21 cellular contexts compared by ENCODE assay signal in the genomic region with DNA sequence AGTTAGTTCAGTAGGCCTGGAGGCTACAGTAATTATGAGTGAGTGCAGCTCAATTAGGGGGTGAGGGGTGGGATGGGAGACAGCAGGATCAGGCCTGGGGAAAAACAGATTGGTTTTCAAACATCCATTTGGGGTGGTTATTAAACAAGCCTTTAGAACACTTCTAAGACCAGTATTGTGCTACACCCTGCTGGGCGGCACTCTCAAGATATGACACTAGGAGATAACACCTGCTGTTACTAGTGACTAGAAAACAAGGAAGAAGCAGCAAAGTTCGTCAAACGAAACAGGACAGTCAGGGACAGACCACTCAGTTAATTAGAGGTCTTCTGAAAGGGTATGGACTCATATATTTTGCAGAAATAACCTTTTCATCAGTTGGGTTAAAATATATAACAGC.
A peak's percentile ranks its signal among the peaks of the same experiment; 100 is the strongest.
DNase-seq lines count a peak whose midpoint lies in the region; ATAC-seq, FAIRE-seq and TF ChIP-seq lines count a peak whose summit lies in the region.
"Had no signal": no experiment of that assay in that cellular context is flagged by ENCODE, and none has a peak within 500 bp of the region (broad histone marks: within the 10 kb centered on the region; RNA-seq: fewer than 3 reads in every experiment).

No MANE protein-coding gene starts in this region.

- no peak overlapping the region for H3K27ac ChIP-seq in HepG2 (ENCODE audit: extremely low read length, insufficient read depth, low read length)
- H3K27ac ChIP-seq: BLaER1, spleen, upper lobe of left lung had no signal

- no peak for TF ChIP-seq POLR2A in HepG2 (IDR thresholded peaks at IDR 0.05; ENCODE audit: insufficient read depth in 1 of 2, low read depth in 2 of 2, low read length in 2 of 2)

- H3K9me3 ChIP-seq in HepG2 (ENCODE audit: low read length) = no peaks in the 10 kb centered on the region
- H3K9me3 ChIP-seq: BLaER1, spleen, upper lobe of left lung had no signal

- H3K27me3 Mint-ChIP-seq in Calu3 (ENCODE audit: unreplicated experiment) = no peaks in the 10 kb centered on the region
- H3K27me3 Mint-ChIP-seq: activated CD4-positive, alpha-beta T cell treated with anti-CD3 and anti-CD28 coated beads, Interleukin-2, amount 10 ng/mL, durations not matched to agents 7 days and 5 days had no signal

- H3K9ac ChIP-seq in HepG2 (ENCODE audit: insufficient read depth, low read depth, low read length) = no peak overlapping the region
- H3K9ac ChIP-seq: BLaER1 had no signal

- no peak overlapping the region for H2AFZ ChIP-seq in HepG2 (ENCODE audit: low read length)

- POLR2A ChIA-PET in HepG2 (lab: Yijun Ruan, JAX) = no interaction called here

- no peak overlapping the region for H3K4me3 ChIP-seq in HepG2 (replicated peaks in 1 of 3; ENCODE audit: insufficient read depth in 1 of 3, low read depth in 2 of 3, low read length in 3 of 3)
- H3K4me3 ChIP-seq: BLaER1, lung, spleen, upper lobe of left lung had no signal

- H3K9me3 Mint-ChIP-seq in Calu3 (ENCODE audit: low read depth, unreplicated experiment) = no peaks in the 10 kb centered on the region
- H3K9me3 Mint-ChIP-seq: natural killer cell had no signal

- H3K27me3 ChIP-seq in HepG2 (ENCODE audit: control insufficient read depth in 1 of 2, insufficient read depth in 2 of 2, low read length in 2 of 2) = peaks cover 0 to 2% of the 10 kb centered on the region in 2 experiments; a peak in 1 of 5 replicates
- H3K27me3 ChIP-seq: BLaER1, spleen, upper lobe of left lung had no signal

- no peak for TF ChIP-seq RAD21 in HepG2 (CRISPR knock-in tag; IDR thresholded peaks at IDR 0.05)

- no peaks in the 10 kb centered on the region for H3K4me1 ChIP-seq in HepG2 (ENCODE audit: insufficient read depth, low read length)
- H3K4me1 ChIP-seq: BLaER1, upper lobe of left lung had no signal

- H3K36me3 Mint-ChIP-seq in Calu3 (ENCODE audit: insufficient read depth, unreplicated experiment) = no peaks in the 10 kb centered on the region
- H3K36me3 Mint-ChIP-seq: brain, natural killer cell had no signal

- H3K4me1 Mint-ChIP-seq in Calu3 (ENCODE audit: low read depth, unreplicated experiment) = no peaks in the 10 kb centered on the region
- H3K4me1 Mint-ChIP-seq: activated CD4-positive, alpha-beta T cell treated with anti-CD3 and anti-CD28 coated beads, Interleukin-2, amount 10 ng/mL, durations not matched to agents 7 days and 5 days; natural killer cell had no signal

- no peak for FAIRE-seq in HepG2 (lab: Jason Lieb, UNC)

- no peaks in the 10 kb centered on the region for H3K36me3 ChIP-seq in HepG2 (replicated peaks in 1 of 2; ENCODE audit: control insufficient read depth in 1 of 2, insufficient read depth in 2 of 2, low read length in 2 of 2)
- H3K36me3 ChIP-seq: BLaER1, spleen, upper lobe of left lung had no signal

- intact Hi-C loops in left colon (cut with DNase I, micrococcal nuclease) (no loop called here), Calu3 (cut with micrococcal nuclease; ENCODE audit: unreplicated experiment) (no loop called here), HepG2 (cut with micrococcal nuclease; ENCODE audit: unreplicated experiment) (no loop called here)

- 6% methylated on average over 3 of the region's 3 CpGs for WGBS in HepG2 (ENCODE audit: low lambda C conversion rate)

- DNase-seq in GM13977 (ENCODE audit: low spot score) = no peak
- peak; percentile 39 to 75 for DNase-seq in NCI-H524 (lab: John Stamatoyannopoulos, UW)
- peak; percentile 33 to 53 for DNase-seq in left colon
- DNase-seq in NCI-H526 treated with DMSO at 0.1 percent for 48 hours (lab: John Stamatoyannopoulos, UW) = no peak
- no peak for DNase-seq in Calu3
- DNase-seq in HepG2 (ENCODE audit: low spot score) = no peak
- DNase-seq: activated CD4-positive, alpha-beta T cell treated with anti-CD3 and anti-CD28 coated beads, Interleukin-2, amount 10 ng/mL, durations not matched to agents 7 days and 5 days; natural killer cell; NCI-H1048; NCI-H2171 treated with DMSO at 0.1 percent for 48 hours; SHP77; spleen; stimulated activated naive CD4-positive, alpha-beta T cell; upper lobe of left lung had no signal

- H4K20me1 ChIP-seq in HepG2 (ENCODE audit: insufficient read depth, low read length) = no peaks in the 10 kb centered on the region
- H4K20me1 ChIP-seq: BLaER1 had no signal

- TF ChIP-seq EP300 in HepG2 (IDR thresholded peaks at IDR 0.05; ENCODE audit: low read depth in 2 of 2, low read length in 2 of 2) (no peak), HepG2 (CRISPR knock-in tag; IDR thresholded peaks at IDR 0.05; ENCODE audit: borderline replicate concordance) (no peak)

- no peaks in the 10 kb centered on the region for H3K79me2 ChIP-seq in HepG2 (ENCODE audit: insufficient read depth, low read length)

- in situ Hi-C loops in GM13977 (cut with MboI; ENCODE audit: low pct_unique_long_range_greater_than_20kb, low sequenced_read_pairs, unreplicated experiment) = no loop called here
- in situ Hi-C loops in HepG2 (cut with HindIII; ENCODE audit: extremely low pct_ligation_motif_present, low pct_unique_long_range_greater_than_20kb) = no loop called here

- H3K27ac Mint-ChIP-seq in Calu3 (ENCODE audit: unreplicated experiment) = no peak overlapping the region
- H3K27ac Mint-ChIP-seq: activated CD4-positive, alpha-beta T cell treated with anti-CD3 and anti-CD28 coated beads, Interleukin-2, amount 10 ng/mL, durations not matched to agents 7 days and 5 days; activated naive CD4-positive, alpha-beta T cell treated with anti-CD3 and anti-CD28 coated beads, Interleukin-2, amount 50 U/mL, for 72 hours; brain; natural killer cell had no signal

- H3K4me3 Mint-ChIP-seq in Calu3 (ENCODE audit: low read depth, unreplicated experiment) = no peak overlapping the region
- H3K4me3 Mint-ChIP-seq: activated CD4-positive, alpha-beta T cell treated with anti-CD3 and anti-CD28 coated beads, Interleukin-2, amount 10 ng/mL, durations not matched to agents 7 days and 5 days; brain; natural killer cell had no signal

- ATAC-seq in GM21619 (IDR thresholded peaks at IDR 0.05; ENCODE audit: unreplicated experiment) = peak; percentile 54
- peak; percentile 95 for ATAC-seq in left colon
- no peak for ATAC-seq in HG02970 (IDR thresholded peaks at IDR 0.05; ENCODE audit: low FRiP score, unreplicated experiment)
- ATAC-seq in HepG2 = no peak
- ATAC-seq: activated naive CD4-positive, alpha-beta T cell treated with anti-CD3 and anti-CD28 coated beads, Interleukin-2, amount 50 U/mL, for 72 hours; HCT116; natural killer cell had no signal

- H3K4me2 ChIP-seq in HepG2 (ENCODE audit: low read depth, low read length) = no peak overlapping the region
- H3K4me2 ChIP-seq: BLaER1 had no signal

- BruUV-seq in Calu3 (replicated peaks; lab: Mats Ljungman, UMichigan) (no TSS peak), HepG2 (replicated peaks; lab: Mats Ljungman, UMichigan) (no TSS peak)

- TF ChIP-seq CTCF in GM13977 (IDR thresholded peaks at IDR 0.05; ENCODE audit: extremely low read depth, insufficient read depth, missing control alignments) = peak; percentile 26
- no peak for TF ChIP-seq CTCF in Calu3 (IDR thresholded peaks at IDR 0.05; ENCODE audit: unreplicated experiment)
- TF ChIP-seq CTCF in HepG2 (CRISPR knock-in tag; IDR thresholded peaks at IDR 0.05) = no peak

- CTCF ChIA-PET in Calu3 (lab: Charles Lee) = no interaction called here
- CTCF ChIA-PET in HepG2 (lab: Yijun Ruan, JAX; ENCODE audit: low intra/inter-chr PET ratio, low total read pairs) = no interaction called here

TF ChIP-seq in HepG2, 621 proteins besides CTCF, POLR2A, EP300 and RAD21:
- no peak for TF ChIP-seq ZNF430 (CRISPR knock-in tag; IDR thresholded peaks at IDR 0.05)
- no peak for TF ChIP-seq GATA4 (IDR thresholded peaks at IDR 0.05; ENCODE audit: borderline replicate concordance, low read depth)
- TF ChIP-seq, protein P1, sequence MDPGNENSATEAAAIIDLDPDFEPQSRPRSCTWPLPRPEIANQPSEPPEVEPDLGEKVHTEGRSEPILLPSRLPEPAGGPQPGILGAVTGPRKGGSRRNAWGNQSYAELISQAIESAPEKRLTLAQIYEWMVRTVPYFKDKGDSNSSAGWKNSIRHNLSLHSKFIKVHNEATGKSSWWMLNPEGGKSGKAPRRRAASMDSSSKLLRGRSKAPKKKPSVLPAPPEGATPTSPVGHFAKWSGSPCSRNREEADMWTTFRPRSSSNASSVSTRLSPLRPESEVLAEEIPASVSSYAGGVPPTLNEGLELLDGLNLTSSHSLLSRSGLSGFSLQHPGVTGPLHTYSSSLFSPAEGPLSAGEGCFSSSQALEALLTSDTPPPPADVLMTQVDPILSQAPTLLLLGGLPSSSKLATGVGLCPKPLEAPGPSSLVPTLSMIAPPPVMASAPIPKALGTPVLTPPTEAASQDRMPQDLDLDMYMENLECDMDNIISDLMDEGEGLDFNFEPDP (CRISPR knock-in tag; conservative IDR thresholded peaks at IDR 0.05) = no peak
- TF ChIP-seq ZNF629 (CRISPR knock-in tag; conservative IDR thresholded peaks at IDR 0.05) = no peak
- TF ChIP-seq NFE2L1 (CRISPR knock-in tag; IDR thresholded peaks at IDR 0.05; ENCODE audit: borderline replicate concordance) = no peak
- no peak for TF ChIP-seq FOXM1 (CRISPR knock-in tag; IDR thresholded peaks at IDR 0.05)
- TF ChIP-seq SRY (CRISPR knock-in tag; IDR thresholded peaks at IDR 0.05) = no peak
- TF ChIP-seq, protein P2, sequence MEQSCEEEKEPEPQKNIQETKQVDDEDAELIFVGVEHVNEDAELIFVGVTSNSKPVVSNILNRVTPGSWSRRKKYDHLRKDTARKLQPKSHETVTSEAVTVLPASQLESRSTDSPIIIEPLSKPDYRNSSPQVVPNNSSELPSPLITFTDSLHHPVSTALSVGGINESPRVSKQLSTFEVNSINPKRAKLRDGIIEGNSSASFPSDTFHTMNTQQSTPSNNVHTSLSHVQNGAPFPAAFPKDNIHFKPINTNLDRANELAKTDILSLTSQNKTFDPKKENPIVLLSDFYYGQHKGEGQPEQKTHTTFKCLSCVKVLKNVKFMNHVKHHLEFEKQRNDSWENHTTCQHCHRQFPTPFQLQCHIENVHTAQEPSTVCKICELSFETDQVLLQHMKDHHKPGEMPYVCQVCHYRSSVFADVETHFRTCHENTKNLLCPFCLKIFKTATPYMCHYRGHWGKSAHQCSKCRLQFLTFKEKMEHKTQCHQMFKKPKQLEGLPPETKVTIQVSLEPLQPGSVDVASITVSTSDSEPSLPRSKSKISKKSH (CRISPR knock-in tag; IDR thresholded peaks at IDR 0.05; ENCODE audit: borderline replicate concordance) = no peak
- no peak for TF ChIP-seq ZBTB7A (CRISPR knock-in tag; IDR thresholded peaks at IDR 0.05)

Comparison
In these comparisons a context has a peak if more than half of its experiments do, and no peak if none do; other contexts are left out.
1. DNase-seq: peak in NCI-H524 (2 of 2) and left colon (2 of 2); none in GM13977 (single experiment), NCI-H526 treated with DMSO at 0.1 percent for 48 hours (single experiment), Calu3 (single experiment) and HepG2 (single experiment).
2. ATAC-seq: peak in GM21619 (single experiment) and left colon (single experiment); none in HG02970 (single experiment) and HepG2 (single experiment).